Comparison of ENCODE assay signal across 20 cellular contexts in the genomic region with DNA sequence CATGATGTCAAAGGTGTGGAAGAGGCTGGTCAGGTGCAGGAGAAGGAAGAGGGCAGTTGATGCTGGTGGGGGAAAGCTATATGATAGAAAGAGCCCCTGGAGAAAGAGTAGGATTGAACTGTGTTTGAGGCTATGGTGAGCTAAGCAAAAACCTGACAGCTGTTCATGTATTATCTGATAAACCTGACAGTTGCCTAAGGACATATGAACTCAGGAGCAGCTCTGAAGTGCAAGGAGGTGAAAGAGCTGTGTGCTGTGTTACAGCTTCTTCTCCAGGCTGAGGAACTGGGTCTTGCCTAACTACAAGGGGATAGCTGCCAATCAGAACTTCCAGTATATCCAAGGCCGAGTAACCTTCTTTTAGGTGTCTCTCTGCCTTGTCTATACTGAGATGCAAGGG.
DNase-seq lines count a peak whose midpoint lies in the region; ATAC-seq and TF ChIP-seq lines count a peak whose summit lies in the region.
"Had no signal": no experiment of that assay in that cellular context is flagged by ENCODE, and none has a peak within 500 bp of the region (broad histone marks: within the 10 kb centered on the region; RNA-seq: fewer than 3 reads in every experiment).

No MANE protein-coding gene starts in this region.

- no peak overlapping the region for H3K27ac ChIP-seq in SJCRH30
- H3K27ac ChIP-seq in trophoblast cell (ENCODE audit: low read depth, low read length): no peak overlapping the region

- H4K8ac ChIP-seq in trophoblast cell (ENCODE audit: low read depth, low read length): no peak overlapping the region

- BruUV-seq in Caco-2 (replicated peaks; lab: Mats Ljungman, UMichigan): no TSS peak

- H4K91ac ChIP-seq in trophoblast cell (ENCODE audit: low read depth, low read length): no peak overlapping the region

- H3K79me1 ChIP-seq in trophoblast cell (ENCODE audit: low read length): peaks cover 2% of the 10 kb centered on the region

- POLR2A ChIA-PET in Caco-2 (lab: Charles Lee): no interaction called here
- POLR2A ChIA-PET in activated CD4-positive, alpha-beta T cell treated with anti-CD3 and anti-CD28 coated beads, Interleukin-2, amount 10 ng/mL, durations not matched to agents 7 days and 5 days (lab: Charles Lee): no interaction called here

- no peak overlapping the region for H3K4me2 ChIP-seq in trophoblast cell (ENCODE audit: low read length)

- no peak overlapping the region for H2BK12ac ChIP-seq in trophoblast cell (ENCODE audit: low read length)

- H2AK5ac ChIP-seq in trophoblast cell (ENCODE audit: low read length): no peak overlapping the region

- no peak overlapping the region for H3K4ac ChIP-seq in trophoblast cell (ENCODE audit: low read depth, low read length)

- H3K4me3 ChIP-seq in Caco-2 (ENCODE audit: low read depth, low read length): no peak overlapping the region
- H3K4me3 ChIP-seq in SJCRH30: no peak overlapping the region
- no peak overlapping the region for H3K4me3 ChIP-seq in trophoblast cell (ENCODE audit: low read depth, low read length)
- H3K4me3 ChIP-seq: MG63 had no signal

- H3K9me3 Mint-ChIP-seq in Caco-2 (ENCODE audit: unreplicated experiment): peaks cover 11% of the 10 kb centered on the region
- H3K9me3 Mint-ChIP-seq in activated CD4-positive, alpha-beta T cell treated with anti-CD3 and anti-CD28 coated beads, Interleukin-2, amount 10 ng/mL, durations not matched to agents 7 days and 5 days: no peaks in the 10 kb centered on the region
- H3K9me3 Mint-ChIP-seq: T-cell had no signal

- no peaks in the 10 kb centered on the region for H3K27me3 Mint-ChIP-seq in Caco-2 (ENCODE audit: insufficient read depth, unreplicated experiment)
- no peaks in the 10 kb centered on the region for H3K27me3 Mint-ChIP-seq in activated CD4-positive, alpha-beta T cell treated with anti-CD3 and anti-CD28 coated beads, Interleukin-2, amount 10 ng/mL, durations not matched to agents 7 days and 5 days

- intact Hi-C loops in Caco-2 (cut with micrococcal nuclease; ENCODE audit: unreplicated experiment): no loop called here

- no peak overlapping the region for H3K4me3 Mint-ChIP-seq in Caco-2 (ENCODE audit: unreplicated experiment)
- H3K4me3 Mint-ChIP-seq in activated CD4-positive, alpha-beta T cell treated with anti-CD3 and anti-CD28 coated beads, Interleukin-2, amount 10 ng/mL, durations not matched to agents 7 days and 5 days: no peak overlapping the region
- H3K4me3 Mint-ChIP-seq: CD8-positive, alpha-beta T cell; T-cell had no signal

- H3K36me3 ChIP-seq in Caco-2 (ENCODE audit: control insufficient read depth, insufficient read depth, low read length) (no peaks in the 10 kb centered on the region), SJCRH30 (no peaks in the 10 kb centered on the region), trophoblast cell (ENCODE audit: control insufficient read depth in 1 of 2, insufficient read depth in 2 of 2, low read length in 2 of 2) (no peaks in the 10 kb centered on the region)
- H3K36me3 ChIP-seq: MG63 had no signal

- no peaks in the 10 kb centered on the region for H3K36me3 Mint-ChIP-seq in Caco-2 (ENCODE audit: insufficient read depth, unreplicated experiment)
- no peaks in the 10 kb centered on the region for H3K36me3 Mint-ChIP-seq in activated CD4-positive, alpha-beta T cell treated with anti-CD3 and anti-CD28 coated beads, Interleukin-2, amount 10 ng/mL, durations not matched to agents 7 days and 5 days (ENCODE audit: low read depth)
- H3K36me3 Mint-ChIP-seq: CD8-positive, alpha-beta T cell; T-cell had no signal

- H3K27me3 ChIP-seq in Caco-2 (replicated peaks; ENCODE audit: control insufficient read depth, insufficient read depth, low read length) (no peaks in the 10 kb centered on the region), SJCRH30 (no peaks in the 10 kb centered on the region), trophoblast cell (ENCODE audit: insufficient read depth, low read length) (no peaks in the 10 kb centered on the region)
- H3K27me3 ChIP-seq: MG63 had no signal

- H3K14ac ChIP-seq in trophoblast cell (ENCODE audit: low read length): no peak overlapping the region

- H3K4me1 ChIP-seq in Caco-2 (peaks cover 21% of the 10 kb centered on the region), SJCRH30 (peaks cover 13% of the 10 kb centered on the region), trophoblast cell (ENCODE audit: control insufficient read depth in 1 of 2, insufficient read depth in 2 of 2, low read length in 2 of 2) (peaks cover 2% of the 10 kb centered on the region in 2 experiments)

- no peak overlapping the region for H2AFZ ChIP-seq in trophoblast cell (ENCODE audit: insufficient read depth, low read length, poor library complexity)

- no peak overlapping the region for H3K9ac ChIP-seq in trophoblast cell (ENCODE audit: low read length)

- H2BK120ac ChIP-seq in trophoblast cell (ENCODE audit: insufficient read depth, low read length, poor library complexity): no peak overlapping the region

- no peak for ATAC-seq in HG03354 (IDR thresholded peaks at IDR 0.05; ENCODE audit: poor library complexity, severe bottlenecking, unreplicated experiment)
- ATAC-seq: CD8-positive, alpha-beta T cell; HepG2; T-cell had no signal

- no peaks in the 10 kb centered on the region for H3K79me2 ChIP-seq in trophoblast cell (ENCODE audit: control insufficient read depth, insufficient read depth, low read length, poor library complexity)

- H3K23ac ChIP-seq in trophoblast cell (ENCODE audit: low read length): no peak overlapping the region

- no peak for TF ChIP-seq CTCF in Caco-2 (IDR thresholded peaks at IDR 0.05; ENCODE audit: insufficient read depth in 1 of 2, low read depth in 1 of 2, low read length in 1 of 2, severe bottlenecking in 1 of 2, unreplicated experiment in 1 of 2)

- H2BK5ac ChIP-seq in trophoblast cell (ENCODE audit: low read depth, low read length, poor library complexity): no peak overlapping the region

- CTCF ChIA-PET in Caco-2 (lab: Charles Lee): no interaction called here
- CTCF ChIA-PET in activated CD4-positive, alpha-beta T cell treated with anti-CD3 and anti-CD28 coated beads, Interleukin-2, amount 10 ng/mL, durations not matched to agents 7 days and 5 days (lab: Charles Lee): no interaction called here

- DNase-seq in Caco-2 (no peak), DMS 273 (lab: John Stamatoyannopoulos, UW; ENCODE audit: unreplicated experiment) (peak; percentile 62), SJCRH30 (peak; percentile 26 to 69), trophoblast cell (peak; percentile 29 to 71), HK-2 (ENCODE audit: unreplicated experiment) (no peak)
- no peak for DNase-seq in activated CD4-positive, alpha-beta T cell treated with anti-CD3 and anti-CD28 coated beads, Interleukin-2, amount 10 ng/mL, durations not matched to agents 7 days and 5 days
- DNase-seq: C1 segment of cervical spinal cord; CD8-positive, alpha-beta T cell; DMS153; H7; KBM-7; MG63; NCI-H1092; NCI-H1417 treated with DMSO at 0.1 percent for 48 hours; NCI-H1694 treated with DMSO at 0.1 percent for 48 hours; NCI-H2081 treated with DMSO at 0.1 percent for 48 hours; NCI-H774; T-cell had no signal

- peak overlapping the region; percentile 19 for H3K27ac Mint-ChIP-seq in Caco-2 (ENCODE audit: unreplicated experiment)
- H3K27ac Mint-ChIP-seq in activated CD4-positive, alpha-beta T cell treated with anti-CD3 and anti-CD28 coated beads, Interleukin-2, amount 10 ng/mL, durations not matched to agents 7 days and 5 days: no peak overlapping the region
- H3K27ac Mint-ChIP-seq: CD8-positive, alpha-beta T cell; T-cell had no signal

- H3K9me3 ChIP-seq in Caco-2: 0 out of 2 replicates have a peak, but pooled peaks cover 4% of the 10 kb centered on the region
- H3K9me3 ChIP-seq in SJCRH30 (replicated peaks): peaks cover 4% of the 10 kb centered on the region; the same call in 1 of the 2 replicates
- no peaks in the 10 kb centered on the region for H3K9me3 ChIP-seq in trophoblast cell (ENCODE audit: insufficient read depth, low read depth, low read length)

- no peak overlapping the region for H3K18ac ChIP-seq in trophoblast cell (ENCODE audit: low read length)

- peaks cover 20% of the 10 kb centered on the region for H3K4me1 Mint-ChIP-seq in Caco-2 (ENCODE audit: low read depth, unreplicated experiment)
- H3K4me1 Mint-ChIP-seq in activated CD4-positive, alpha-beta T cell treated with anti-CD3 and anti-CD28 coated beads, Interleukin-2, amount 10 ng/mL, durations not matched to agents 7 days and 5 days: no peaks in the 10 kb centered on the region
- H3K4me1 Mint-ChIP-seq: T-cell had no signal

- H4K12ac ChIP-seq in trophoblast cell (ENCODE audit: low read depth, low read length): no peak overlapping the region

- no CpG with 5 or more reads among the region's 1 CpG for WGBS in trophoblast cell (ENCODE audit: extremely low coverage, insufficient coverage, insufficient read length)

Comparison
In these comparisons a context has a peak if more than half of its experiments do, and no peak if none do; other contexts are left out.
1. DNase-seq: peak in DMS 273 (single experiment), SJCRH30 (2 of 2) and trophoblast cell (2 of 2); none in Caco-2 (0 of 2), HK-2 (single experiment) and activated CD4-positive, alpha-beta T cell treated with anti-CD3 and anti-CD28 coated beads, Interleukin-2, amount 10 ng/mL, durations not matched to agents 7 days and 5 days (single experiment).